In genomic region chr10:79323602-79324001, GRCh38 we compare ENCODE assay signal across 10 cellular contexts. TPM values are rescaled to one million over a fixed set of nuclear protein-coding genes. Genes with fewer than 3 reads are reported as not detected.
DNase-seq lines count a peak whose midpoint lies in the region; ATAC-seq and TF ChIP-seq lines count a peak whose summit lies in the region.
"Had no signal": no experiment of that assay in that cellular context is flagged by ENCODE, and none has a peak within 500 bp of the region (broad histone marks: within the 10 kb centered on the region; RNA-seq: fewer than 3 reads in every experiment).

No MANE protein-coding gene starts in this region.

- no peaks in the 10 kb centered on the region for H4K20me1 ChIP-seq in PC-9 (ENCODE audit: insufficient read depth)

- H3K9me3 Mint-ChIP-seq in activated CD4-positive, alpha-beta T cell treated with anti-CD3 and anti-CD28 coated beads, Interleukin-2, amount 10 ng/mL, durations not matched to agents 7 days and 5 days = peaks cover 14% of the 10 kb centered on the region
- no peaks in the 10 kb centered on the region for H3K9me3 Mint-ChIP-seq in effector memory CD8-positive, alpha-beta T cell

- H3K9me3 ChIP-seq in PC-9 (ENCODE audit: insufficient read depth, low read depth) = no peaks in the 10 kb centered on the region; the same call in 1 of the 2 replicates
- H3K9me3 ChIP-seq in skeletal muscle satellite cell (replicated peaks; ENCODE audit: low read length) = no peaks in the 10 kb centered on the region
- H3K9me3 ChIP-seq: lower lobe of right lung had no signal

- H3K79me2 ChIP-seq in PC-9 (ENCODE audit: low read depth) = no peaks in the 10 kb centered on the region

- intact Hi-C loops in PC-9 (cut with micrococcal nuclease; ENCODE audit: unreplicated experiment) (no loop called here), Right ventricle myocardium superior (cut with DNase I) (no loop called here)

- ATAC-seq in effector memory CD8-positive, alpha-beta T cell (replicated peaks) = no peak
- ATAC-seq in Right ventricle myocardium superior (ENCODE audit: poor library complexity) = no peak

- H3K27me3 Mint-ChIP-seq in activated CD4-positive, alpha-beta T cell treated with anti-CD3 and anti-CD28 coated beads, Interleukin-2, amount 10 ng/mL, durations not matched to agents 7 days and 5 days = no peaks in the 10 kb centered on the region
- H3K27me3 Mint-ChIP-seq in effector memory CD8-positive, alpha-beta T cell = no peaks in the 10 kb centered on the region

- no peaks in the 10 kb centered on the region for H3K27me3 ChIP-seq in PC-9 (ENCODE audit: insufficient read depth, low read depth)
- H3K27me3 ChIP-seq in skeletal muscle satellite cell (ENCODE audit: control insufficient read depth, insufficient read depth, low read length) = no peaks in the 10 kb centered on the region

- no peak for DNase-seq in activated CD4-positive, alpha-beta T cell treated with anti-CD3 and anti-CD28 coated beads, Interleukin-2, amount 10 ng/mL, durations not matched to agents 7 days and 5 days
- DNase-seq in activated CD4-positive, alpha-beta T cell treated with anti-CD3 and anti-CD28 coated beads for 1 hour = no peak
- DNase-seq in PC-9 (no peak), globus pallidus (ENCODE audit: low spot score) (no peak), Right ventricle myocardium superior (no peak)
- DNase-seq in effector memory CD8-positive, alpha-beta T cell = no peak
- no peak for DNase-seq in effector CD4-positive, alpha-beta T cell
- DNase-seq: DMS 273 treated with DMSO at 0.1 percent for 48 hours had no signal

- H3K4me1 Mint-ChIP-seq in activated CD4-positive, alpha-beta T cell treated with anti-CD3 and anti-CD28 coated beads, Interleukin-2, amount 10 ng/mL, durations not matched to agents 7 days and 5 days = peaks cover 67% of the 10 kb centered on the region
- peaks cover 44 to 53% of the 10 kb centered on the region in 2 donors for H3K4me1 Mint-ChIP-seq in effector memory CD8-positive, alpha-beta T cell (ENCODE audit: low read depth in 2 of 2)

- H3K4me1 ChIP-seq in PC-9 (replicated peaks; ENCODE audit: insufficient read depth) = peaks cover 57% of the 10 kb centered on the region
- H3K4me1 ChIP-seq in skeletal muscle satellite cell (ENCODE audit: control insufficient read depth, insufficient read depth, low read length) = peaks cover 50% of the 10 kb centered on the region

- POLR2A ChIA-PET in activated CD4-positive, alpha-beta T cell treated with anti-CD3 and anti-CD28 coated beads, Interleukin-2, amount 10 ng/mL, durations not matched to agents 7 days and 5 days (lab: Charles Lee) = interaction anchor here (1.0 to 1.3 kb wide), 2 partner anchors 24 to 26 kb away, joined by 3 read pairs; no protein-coding TSS in a partner anchor
- POLR2A ChIA-PET in PC-9 (lab: Charles Lee; ENCODE audit: unreplicated experiment) = no interaction called here

- CTCF ChIA-PET in activated CD4-positive, alpha-beta T cell treated with anti-CD3 and anti-CD28 coated beads, Interleukin-2, amount 10 ng/mL, durations not matched to agents 7 days and 5 days (lab: Charles Lee) = interaction anchor here (0.9 to 5.0 kb wide), 9 partner anchors 10 to 121 kb away, joined by 3 to 40 read pairs (median 5); partner anchors contain the start of gene PPIF
- CTCF ChIA-PET in PC-9 (lab: Charles Lee) = no interaction called here

- H3K4me3 Mint-ChIP-seq in activated CD4-positive, alpha-beta T cell treated with anti-CD3 and anti-CD28 coated beads, Interleukin-2, amount 10 ng/mL, durations not matched to agents 7 days and 5 days = peak overlapping the region; percentile 56
- H3K4me3 Mint-ChIP-seq in effector memory CD8-positive, alpha-beta T cell = peak overlapping the region; percentile 78 to 79

- H3K4me3 ChIP-seq in PC-9 = no peak overlapping the region
- no peak overlapping the region for H3K4me3 ChIP-seq in skeletal muscle satellite cell (ENCODE audit: low read length)
- H3K4me3 ChIP-seq: lower lobe of right lung had no signal

- peaks cover 45% of the 10 kb centered on the region; the same call in 1 of the 2 replicates for H3F3A ChIP-seq in PC-9 (ENCODE audit: insufficient read depth, low read depth)

- peak overlapping the region; percentile 77; the same call in 1 of the 2 replicates for H3K27ac ChIP-seq in PC-9

- no TSS peak for BruUV-seq in PC-9 (replicated peaks; lab: Mats Ljungman, UMichigan)

- peak overlapping the region; percentile 0 for H3K9ac ChIP-seq in skeletal muscle satellite cell (ENCODE audit: low read depth, low read length)

- H3K9me2 ChIP-seq in PC-9 (ENCODE audit: insufficient read depth) = no peaks in the 10 kb centered on the region; the same call in 1 of the 2 replicates

- no peak for TF ChIP-seq CTCF in PC-9 (conservative IDR thresholded peaks at IDR 0.05)

- H2AFZ ChIP-seq in PC-9 = no peak overlapping the region

- no peak overlapping the region for H3K4me2 ChIP-seq in PC-9
- no peak overlapping the region for H3K4me2 ChIP-seq in skeletal muscle satellite cell (ENCODE audit: low read length)

- H3K27ac Mint-ChIP-seq in activated CD4-positive, alpha-beta T cell treated with anti-CD3 and anti-CD28 coated beads, Interleukin-2, amount 10 ng/mL, durations not matched to agents 7 days and 5 days = peak overlapping the region; percentile 97
- H3K27ac Mint-ChIP-seq in effector memory CD8-positive, alpha-beta T cell = peak overlapping the region; percentile 90 to 97

- H3K36me3 ChIP-seq in PC-9 (ENCODE audit: low read depth) = no peaks in the 10 kb centered on the region
- H3K36me3 ChIP-seq in skeletal muscle satellite cell (ENCODE audit: insufficient read depth, low read length) = no peaks in the 10 kb centered on the region
- H3K36me3 ChIP-seq: lower lobe of right lung had no signal

- peaks cover 22% of the 10 kb centered on the region for H3K36me3 Mint-ChIP-seq in activated CD4-positive, alpha-beta T cell treated with anti-CD3 and anti-CD28 coated beads, Interleukin-2, amount 10 ng/mL, durations not matched to agents 7 days and 5 days (ENCODE audit: low read depth)
- peaks cover 14% of the 10 kb centered on the region for H3K36me3 Mint-ChIP-seq in effector memory CD8-positive, alpha-beta T cell (ENCODE audit: insufficient read depth)

RNA-seq across cellular contexts. Expression of gene PPIF, which starts 23.7 kb away (rescaled TPM):
- 10 to 100 TPM; 53.7 to 56.7 TPM for total RNA-seq in activated CD4-positive, alpha-beta T cell treated with anti-CD3 and anti-CD28 coated beads, Interleukin-2, amount 10 ng/mL, durations not matched to agents 7 days and 5 days
- total RNA-seq in PC-9 (2021) (171 and 203 TPM in 2 replicates), Right ventricle myocardium superior (146 TPM)
- total RNA-seq in skeletal muscle satellite cell (2012; rRNA removed) = 56.0 and 66.0 TPM in 2 replicates
